ENCODE assay signal across 18 cellular contexts in the genomic region with DNA sequence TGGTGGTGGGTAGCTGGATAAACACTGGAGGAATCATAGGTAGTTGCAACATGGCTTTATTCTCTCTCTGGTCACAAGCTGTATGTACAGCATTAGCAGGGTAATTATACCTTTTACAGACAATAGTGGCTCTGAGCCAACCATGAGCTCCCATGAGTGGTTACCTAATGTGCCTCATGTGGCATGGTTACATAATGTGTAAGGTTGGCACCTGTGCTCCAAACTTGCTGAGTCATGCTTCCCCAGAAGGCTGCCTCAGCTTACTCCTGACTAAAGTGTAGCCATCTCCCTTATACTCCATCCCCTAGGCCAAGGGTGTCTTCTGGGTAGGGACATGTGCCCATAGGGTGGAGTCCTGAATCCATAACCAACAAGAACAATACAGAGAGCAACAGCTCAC.
DNase-seq lines count a peak whose midpoint lies in the region; ATAC-seq, FAIRE-seq and TF ChIP-seq lines count a peak whose summit lies in the region.
"Had no signal": no experiment of that assay in that cellular context is flagged by ENCODE, and none has a peak within 500 bp of the region (broad histone marks: within the 10 kb centered on the region; RNA-seq: fewer than 3 reads in every experiment).

No MANE protein-coding gene starts in this region.

- CTCF ChIA-PET in A549 (lab: Yijun Ruan, JAX) (no interaction called here), HEK293 (lab: Yijun Ruan, JAX) (no interaction called here)

- ATAC-seq in A549: no peak
- ATAC-seq in esophagus mucosa: peak; percentile 90
- ATAC-seq in activated T-cell treated with anti-CD3 and anti-CD28 coated beads, Interleukin-2, amount 50 U/mL, for 4 hours: no peak
- no peak for ATAC-seq in GM21381 (IDR thresholded peaks at IDR 0.05; ENCODE audit: unreplicated experiment)
- ATAC-seq: activated CD8-positive, alpha-beta memory T cell treated with anti-CD3 and anti-CD28 coated beads, Interleukin-2, amount 10 ng/mL, durations not matched to agents 7 days and 5 days; CD8-positive, alpha-beta T cell had no signal

- no peaks in the 10 kb centered on the region for H3K36me3 Mint-ChIP-seq in activated T-cell treated with anti-CD3 and anti-CD28 coated beads, Interleukin-2, amount 50 U/mL, for 4 hours (ENCODE audit: insufficient read depth)
- H3K36me3 Mint-ChIP-seq: activated CD8-positive, alpha-beta memory T cell treated with anti-CD3 and anti-CD28 coated beads, Interleukin-2, amount 10 ng/mL, durations not matched to agents 7 days and 5 days; CD8-positive, alpha-beta T cell; immature natural killer cell had no signal

- H3K9me3 ChIP-seq in A549 (peaks cover 31% of the 10 kb centered on the region), HEK293 (ENCODE audit: control insufficient read depth, insufficient read depth, low read depth, low read length) (no peaks in the 10 kb centered on the region)

- TF ChIP-seq CTCF in A549 (IDR thresholded peaks at IDR 0.05) (no peak), HEK293 (tag by site-specific recombination; IDR thresholded peaks at IDR 0.05) (no peak)

- DNase-seq in A549 (ENCODE audit: low read depth in 1 of 2, low spot score in 1 of 2) (peak in 1 of 2 experiments; percentile 16), NCI-H748 treated with DMSO at 0.1 percent for 48 hours (lab: John Stamatoyannopoulos, UW) (peak; percentile 40), DMS79 treated with DMSO at 0.1 percent for 48 hours (lab: John Stamatoyannopoulos, UW) (no peak)
- DNase-seq in activated T-cell treated with anti-CD3 and anti-CD28 coated beads, Interleukin-2, amount 50 U/mL, for 4 hours: no peak
- no peak for DNase-seq in activated effector memory CD4-positive, alpha-beta T cell treated with anti-CD3 and anti-CD28 coated beads, Interleukin-2, amount 50 U/mL, for 16 hours
- DNase-seq: activated CD8-positive, alpha-beta memory T cell treated with anti-CD3 and anti-CD28 coated beads, Interleukin-2, amount 10 ng/mL, durations not matched to agents 7 days and 5 days; CD8-positive, alpha-beta T cell; head of caudate nucleus; immature natural killer cell; lower lobe of right lung; NCI-H1930 had no signal

- POLR2A ChIA-PET in A549 (lab: Yijun Ruan, JAX) (no interaction called here), HEK293 (lab: Yijun Ruan, JAX) (no interaction called here)

- H3K4me1 ChIP-seq in A549: no peaks in the 10 kb centered on the region
- H3K4me1 ChIP-seq in HEK293 (ENCODE audit: control insufficient read depth, insufficient read depth, low read length): no peaks in the 10 kb centered on the region
- H3K4me1 ChIP-seq: lower lobe of right lung had no signal

- H3K4me1 Mint-ChIP-seq in activated T-cell treated with anti-CD3 and anti-CD28 coated beads, Interleukin-2, amount 50 U/mL, for 4 hours (ENCODE audit: low read depth): no peaks in the 10 kb centered on the region
- H3K4me1 Mint-ChIP-seq: activated CD8-positive, alpha-beta memory T cell treated with anti-CD3 and anti-CD28 coated beads, Interleukin-2, amount 10 ng/mL, durations not matched to agents 7 days and 5 days; immature natural killer cell had no signal

- no peaks in the 10 kb centered on the region for H3K36me3 ChIP-seq in HEK293 (ENCODE audit: control insufficient read depth in 2 of 2, insufficient read depth in 1 of 2, low read length in 2 of 2)
- H3K36me3 ChIP-seq: cardiac muscle cell, lower lobe of right lung had no signal

- no peak for TF ChIP-seq EP300 in A549 (IDR thresholded peaks at IDR 0.05)

- TF ChIP-seq RAD21 in A549 (conservative IDR thresholded peaks at IDR 0.05 in 1 of 2, IDR thresholded peaks at IDR 0.05 in 1 of 2): no peak

- no peak for TF ChIP-seq POLR2A in A549 (IDR thresholded peaks at IDR 0.05; ENCODE audit: low read length)

- H3K4me2 ChIP-seq in A549: no peak overlapping the region

- no peak overlapping the region for H3K4me3 Mint-ChIP-seq in activated T-cell treated with anti-CD3 and anti-CD28 coated beads, Interleukin-2, amount 50 U/mL, for 4 hours
- H3K4me3 Mint-ChIP-seq: activated CD8-positive, alpha-beta memory T cell treated with anti-CD3 and anti-CD28 coated beads, Interleukin-2, amount 10 ng/mL, durations not matched to agents 7 days and 5 days; CD8-positive, alpha-beta T cell; immature natural killer cell had no signal

- H3K27me3 Mint-ChIP-seq in activated T-cell treated with anti-CD3 and anti-CD28 coated beads, Interleukin-2, amount 50 U/mL, for 4 hours (ENCODE audit: low read depth): no peaks in the 10 kb centered on the region
- H3K27me3 Mint-ChIP-seq: activated CD8-positive, alpha-beta memory T cell treated with anti-CD3 and anti-CD28 coated beads, Interleukin-2, amount 10 ng/mL, durations not matched to agents 7 days and 5 days had no signal

- H3K27ac ChIP-seq in A549: peak overlapping the region in 1 of 2 experiments; percentile 38; a peak in 2 of 6 replicates
- H3K27ac ChIP-seq in HEK293 (ENCODE audit: extremely low read depth, low read depth, low read length): no peak overlapping the region
- H3K27ac ChIP-seq: cardiac muscle cell, lower lobe of right lung, RWPE1 had no signal

- FAIRE-seq in A549 (lab: Jason Lieb, UNC): no peak
- FAIRE-seq: G401.6, GM12891 had no signal

- H3K4me3 ChIP-seq in A549 (no peak overlapping the region), HEK293 (ENCODE audit: low read depth, low read length) (no peak overlapping the region)
- H3K4me3 ChIP-seq: cardiac muscle cell, lower lobe of right lung had no signal

- peaks cover 29% of the 10 kb centered on the region for H3K9me3 Mint-ChIP-seq in activated T-cell treated with anti-CD3 and anti-CD28 coated beads, Interleukin-2, amount 50 U/mL, for 4 hours

TF ChIP-seq in A549, 52 proteins besides CTCF, POLR2A, EP300 and RAD21:
- peak; percentile 90 for TF ChIP-seq MAFK (IDR thresholded peaks at IDR 0.05; ENCODE audit: partially characterized antibody)
- peak; percentile 92 for TF ChIP-seq NFE2L2 (conservative IDR thresholded peaks at IDR 0.05; ENCODE audit: low read length)
- no peak for TF ChIP-seq HDAC2 (IDR thresholded peaks at IDR 0.05)

TF ChIP-seq in HEK293, 187 proteins besides CTCF, POLR2A, EP300 and RAD21:
- TF ChIP-seq ZNF626 (tag by site-specific recombination; IDR thresholded peaks at IDR 0.05) (no peak), ZNF585B (tag by site-specific recombination; IDR thresholded peaks at IDR 0.05) (peak; percentile 23; the same call in 1 of the 2 replicates)
